ENCODE assay signal across 8 cellular contexts in genomic region chr16:1351582-1352362, GRCh38. TPM values are rescaled to one million over a fixed set of nuclear protein-coding genes. Genes with fewer than 3 reads are reported as not detected.
DNase-seq lines count a peak whose midpoint lies in the region; ATAC-seq and TF ChIP-seq lines count a peak whose summit lies in the region.

Gene GNPTG (plus strand): TSS chr16:1351931. CDS start chr16:1351966, 35 bp downstream.
Gene TSR3 (minus strand): TSS chr16:1351878. CDS start chr16:1351804, 74 bp downstream.

- no peak within 1 kb of the TSS for H3K27ac ChIP-seq in KMS-11
- peak within 1 kb of the TSS; percentile 51 for H3K27ac ChIP-seq in osteoblast (ENCODE audit: low read depth, low read length)
- H3K27ac ChIP-seq in temporal lobe (ENCODE audit: low read depth, low read length) = peak within 1 kb of the TSS; percentile 65

- H3K4me1 ChIP-seq in KMS-11 (ENCODE audit: low read depth, poor library complexity, severe bottlenecking) (peaks cover 17% of the 10 kb centered on the region), osteoblast (ENCODE audit: insufficient read depth, low read length) (peaks cover 15% of the 10 kb centered on the region)

- H3K9me3 Mint-ChIP-seq in activated naive CD4-positive, alpha-beta T cell treated with anti-CD3 and anti-CD28 coated beads, Interleukin-2, amount 50 U/mL, for 72 hours = no peaks in the 10 kb centered on the region

- peak within 1 kb of the TSS; percentile 85 to 99 for H3K27ac Mint-ChIP-seq in activated naive CD4-positive, alpha-beta T cell treated with anti-CD3 and anti-CD28 coated beads, Interleukin-2, amount 50 U/mL, for 72 hours

- ATAC-seq in GM21717 (IDR thresholded peaks at IDR 0.05; ENCODE audit: unreplicated experiment) (peak; percentile 41), SK-N-SH treated with all-trans-retinoic acid at 6 μM for 48 hours (peak; percentile 59)
- peak; percentile 92 to 97 for ATAC-seq in activated naive CD4-positive, alpha-beta T cell treated with anti-CD3 and anti-CD28 coated beads, Interleukin-2, amount 50 U/mL, for 72 hours

- H3K27me3 ChIP-seq in KMS-11 (ENCODE audit: insufficient read depth, low read depth) = no peaks in the 10 kb centered on the region
- no peaks in the 10 kb centered on the region for H3K27me3 ChIP-seq in osteoblast (ENCODE audit: insufficient read depth, low read length)

- peak within 1 kb of the TSS; percentile 71 for H3K9ac ChIP-seq in KMS-11

- no peak within 1 kb of the TSS for H3K4me3 ChIP-seq in KMS-11 (IDR thresholded peaks at IDR 0.05; ENCODE audit: insufficient read depth, low read depth, low read length)
- peak within 1 kb of the TSS; percentile 97 for H3K4me3 ChIP-seq in osteoblast (ENCODE audit: insufficient read depth, low read length)

- no peaks in the 10 kb centered on the region for H3K36me3 Mint-ChIP-seq in activated naive CD4-positive, alpha-beta T cell treated with anti-CD3 and anti-CD28 coated beads, Interleukin-2, amount 50 U/mL, for 72 hours

- DNase-seq in Daoy (ENCODE audit: low read depth) = peak; percentile 90
- peak; percentile 90 to 93 for DNase-seq in activated naive CD4-positive, alpha-beta T cell treated with anti-CD3 and anti-CD28 coated beads, Interleukin-2, amount 50 U/mL, for 72 hours (ENCODE audit: low spot score in 2 of 2)
- DNase-seq in glomerular visceral epithelial cell (ENCODE audit: extremely low spot score) = peak; percentile 86
- DNase-seq in osteoblast (ENCODE audit: insufficient read length, low spot score, missing footprints) = peak; percentile 100

- peaks cover 37% of the 10 kb centered on the region; the same call in 1 of the 2 replicates for H3K79me2 ChIP-seq in KMS-11 (ENCODE audit: insufficient read depth, low read depth)
- peaks cover 69% of the 10 kb centered on the region for H3K79me2 ChIP-seq in osteoblast (ENCODE audit: insufficient read depth, low read length)

- H3K4me2 ChIP-seq in KMS-11 (peak within 1 kb of the TSS; percentile 90), osteoblast (ENCODE audit: insufficient read depth, low read length) (peak within 1 kb of the TSS; percentile 99)

- no peaks in the 10 kb centered on the region for H4K20me1 ChIP-seq in KMS-11 (ENCODE audit: insufficient read depth)
- peaks cover 16% of the 10 kb centered on the region for H4K20me1 ChIP-seq in osteoblast (ENCODE audit: insufficient read depth, low read length)

- no peaks in the 10 kb centered on the region for H3K9me3 ChIP-seq in osteoblast (ENCODE audit: low read depth, low read length)

- H2AFZ ChIP-seq in KMS-11 (ENCODE audit: low read depth) (peak within 1 kb of the TSS; percentile 62), osteoblast (ENCODE audit: low read length) (peak within 1 kb of the TSS; percentile 81)

- TF ChIP-seq CTCF in KMS-11 (conservative IDR thresholded peaks at IDR 0.05; ENCODE audit: low read depth, low read length) (no peak), osteoblast (IDR thresholded peaks at IDR 0.05; ENCODE audit: extremely low read depth, low read depth, low read length) (no peak)

- no peaks in the 10 kb centered on the region for H3K36me3 ChIP-seq in KMS-11 (ENCODE audit: insufficient read depth)
- peaks cover 20% of the 10 kb centered on the region for H3K36me3 ChIP-seq in osteoblast (ENCODE audit: insufficient read depth, low read length)

TF ChIP-seq in SK-N-SH treated with all-trans-retinoic acid at 6 μM for 48 hours, 23 proteins besides CTCF, POLR2A, EP300 and RAD21:
- TF ChIP-seq ZNF8 (CRISPR knock-in tag; IDR thresholded peaks at IDR 0.05) (no peak), ARNTL (CRISPR knock-in tag; IDR thresholded peaks at IDR 0.05; ENCODE audit: borderline replicate concordance, low read depth) (no peak), SNAI2 (CRISPR knock-in tag; IDR thresholded peaks at IDR 0.05) (0 out of 2 replicates have a peak, but pooled peaks have one; percentile 25), TSHZ2 (CRISPR knock-in tag; IDR thresholded peaks at IDR 0.05) (0 out of 2 replicates have a peak, but pooled peaks have one; percentile 44), RARB (CRISPR knock-in tag; IDR thresholded peaks at IDR 0.05) (no peak), ZFP3 (CRISPR knock-in tag; IDR thresholded peaks at IDR 0.05) (peak; percentile 64)
- TF ChIP-seq, protein P1, sequence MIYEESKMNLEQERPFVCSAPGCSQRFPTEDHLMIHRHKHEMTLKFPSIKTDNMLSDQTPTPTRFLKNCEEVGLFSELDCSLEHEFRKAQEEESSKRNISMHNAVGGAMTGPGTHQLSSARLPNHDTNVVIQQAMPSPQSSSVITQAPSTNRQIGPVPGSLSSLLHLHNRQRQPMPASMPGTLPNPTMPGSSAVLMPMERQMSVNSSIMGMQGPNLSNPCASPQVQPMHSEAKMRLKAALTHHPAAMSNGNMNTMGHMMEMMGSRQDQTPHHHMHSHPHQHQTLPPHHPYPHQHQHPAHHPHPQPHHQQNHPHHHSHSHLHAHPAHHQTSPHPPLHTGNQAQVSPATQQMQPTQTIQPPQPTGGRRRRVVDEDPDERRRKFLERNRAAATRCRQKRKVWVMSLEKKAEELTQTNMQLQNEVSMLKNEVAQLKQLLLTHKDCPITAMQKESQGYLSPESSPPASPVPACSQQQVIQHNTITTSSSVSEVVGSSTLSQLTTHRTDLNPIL (CRISPR knock-in tag; IDR thresholded peaks at IDR 0.05; ENCODE audit: low read depth) = no peak
- TF ChIP-seq, protein P2, sequence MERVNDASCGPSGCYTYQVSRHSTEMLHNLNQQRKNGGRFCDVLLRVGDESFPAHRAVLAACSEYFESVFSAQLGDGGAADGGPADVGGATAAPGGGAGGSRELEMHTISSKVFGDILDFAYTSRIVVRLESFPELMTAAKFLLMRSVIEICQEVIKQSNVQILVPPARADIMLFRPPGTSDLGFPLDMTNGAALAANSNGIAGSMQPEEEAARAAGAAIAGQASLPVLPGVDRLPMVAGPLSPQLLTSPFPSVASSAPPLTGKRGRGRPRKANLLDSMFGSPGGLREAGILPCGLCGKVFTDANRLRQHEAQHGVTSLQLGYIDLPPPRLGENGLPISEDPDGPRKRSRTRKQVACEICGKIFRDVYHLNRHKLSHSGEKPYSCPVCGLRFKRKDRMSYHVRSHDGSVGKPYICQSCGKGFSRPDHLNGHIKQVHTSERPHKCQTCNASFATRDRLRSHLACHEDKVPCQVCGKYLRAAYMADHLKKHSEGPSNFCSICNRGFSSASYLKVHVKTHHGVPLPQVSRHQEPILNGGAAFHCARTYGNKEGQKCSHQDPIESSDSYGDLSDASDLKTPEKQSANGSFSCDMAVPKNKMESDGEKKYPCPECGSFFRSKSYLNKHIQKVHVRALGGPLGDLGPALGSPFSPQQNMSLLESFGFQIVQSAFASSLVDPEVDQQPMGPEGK (CRISPR knock-in tag; IDR thresholded peaks at IDR 0.05; ENCODE audit: borderline replicate concordance) = no peak

RNA-seq across cellular contexts. Expression of gene GNPTG, which starts in this region (rescaled TPM):
- 10.8 and 15.9 TPM in 2 replicates for total RNA-seq in Daoy (2014; rRNA removed; shearing (Covaris generic))
- 10 to 100 TPM; 21.7 to 25.4 TPM for total RNA-seq in activated naive CD4-positive, alpha-beta T cell treated with anti-CD3 and anti-CD28 coated beads, Interleukin-2, amount 50 U/mL, for 72 hours
- 67.8 and 69.1 TPM in 2 replicates for total RNA-seq in osteoblast
- 15.7 TPM for total RNA-seq in temporal lobe

RNA-seq across cellular contexts. Expression of gene TSR3, which starts in this region (rescaled TPM):
- total RNA-seq in Daoy (2014; rRNA removed; shearing (Covaris generic)) = 95.5 and 103 TPM in 2 replicates
- total RNA-seq in activated naive CD4-positive, alpha-beta T cell treated with anti-CD3 and anti-CD28 coated beads, Interleukin-2, amount 50 U/mL, for 72 hours = 10 to 100 TPM; 34.4 to 50.8 TPM
- 53.6 and 57.8 TPM in 2 replicates for total RNA-seq in osteoblast
- 32.2 TPM for total RNA-seq in temporal lobe

Comparison
In these comparisons a context has a peak if more than half of its experiments do, and no peak if none do; other contexts are left out.
1. ATAC-seq: peak in every context shown above with its lines; median percentile 94 in activated naive CD4-positive, alpha-beta T cell treated with anti-CD3 and anti-CD28 coated beads, Interleukin-2, amount 50 U/mL, for 72 hours; 59 in SK-N-SH treated with all-trans-retinoic acid at 6 μM for 48 hours; 41 in GM21717.